17 cellular contexts compared by ENCODE assay signal in the genomic region with DNA sequence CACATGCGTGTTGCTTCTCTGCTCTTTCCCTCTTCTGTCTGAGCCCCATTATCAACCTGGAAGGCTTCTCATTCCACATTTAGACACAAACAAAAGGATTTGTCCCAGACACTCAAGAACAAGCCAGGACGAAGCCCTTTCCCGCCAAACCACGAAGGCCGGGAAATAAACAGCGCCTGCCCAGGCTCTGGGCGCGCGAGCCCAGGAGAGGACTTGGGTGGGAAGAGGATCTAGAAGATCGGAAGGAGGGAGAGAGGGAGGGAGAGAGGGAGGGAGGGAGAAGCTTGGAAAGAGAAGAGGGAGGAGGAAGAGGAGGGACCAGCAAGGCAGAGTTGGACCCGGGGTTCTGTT. TPM values are rescaled to one million over a fixed set of nuclear protein-coding genes. Genes with fewer than 3 reads are reported as not detected.
DNase-seq lines count a peak whose midpoint lies in the region; ATAC-seq and TF ChIP-seq lines count a peak whose summit lies in the region.
"Had no signal": no experiment of that assay in that cellular context is flagged by ENCODE, and none has a peak within 500 bp of the region (broad histone marks: within the 10 kb centered on the region; RNA-seq: fewer than 3 reads in every experiment).

No MANE protein-coding gene starts in this region.

- peak overlapping the region; percentile 82 for H3K4me3 Mint-ChIP-seq in T-helper 2 cell treated with Interferon-gamma antibody and Interleukin-4, amounts not matched to agents 5 μg/mL and 100 μg/mL, for 36 hours
- H3K4me3 Mint-ChIP-seq in H9, result peak overlapping the region; percentile 19 to 94; a peak in 3 of 5 replicates
- H3K4me3 Mint-ChIP-seq in endothelial cell (ENCODE audit: unreplicated experiment), result peak overlapping the region; percentile 90
- no peak overlapping the region for H3K4me3 Mint-ChIP-seq in effector memory CD8-positive, alpha-beta T cell

- H3K23me2 ChIP-seq in H9 (ENCODE audit: insufficient read length, low read depth, low read length, poor library complexity, severe bottlenecking), result peaks cover 25% of the 10 kb centered on the region

- H2BK5ac ChIP-seq in H9 (ENCODE audit: insufficient read length, low read length), result no peak overlapping the region

- H3K36me3 Mint-ChIP-seq in T-helper 2 cell treated with Interferon-gamma antibody and Interleukin-4, amounts not matched to agents 5 μg/mL and 100 μg/mL, for 36 hours (ENCODE audit: low read depth), result peaks cover 5% of the 10 kb centered on the region
- H3K36me3 Mint-ChIP-seq in H9 (ENCODE audit: insufficient read depth in 1 of 3, low read depth in 3 of 3) (peaks cover 0 to 2% (median 0%) of the 10 kb centered on the region in 3 experiments; a peak in 1 of 7 replicates), endothelial cell (ENCODE audit: low read depth, unreplicated experiment) (peaks cover 3% of the 10 kb centered on the region)
- H3K36me3 Mint-ChIP-seq in effector memory CD8-positive, alpha-beta T cell (ENCODE audit: insufficient read depth), result peaks cover 29% of the 10 kb centered on the region

- no peak overlapping the region for H4K5ac ChIP-seq in H9 (ENCODE audit: insufficient read length, low read depth, low read length)

- H2BK120ac ChIP-seq in H9 (ENCODE audit: low read depth, low read length, poor library complexity, severe bottlenecking), result no peak overlapping the region

- no peak overlapping the region for H3K23ac ChIP-seq in H9 (ENCODE audit: insufficient read length, low read depth, low read length)

- no peak overlapping the region for H3K4ac ChIP-seq in H9 (ENCODE audit: low read depth, low read length)

- no peaks in the 10 kb centered on the region for H3K79me2 ChIP-seq in H9 (ENCODE audit: insufficient read depth, low read length)

- no peak overlapping the region for H3T11ph ChIP-seq in H9 (ENCODE audit: low read length)

- peak overlapping the region; percentile 15 for H3K4me3 ChIP-seq in neuron (ENCODE audit: low read length)
- H3K4me3 ChIP-seq: PC-9 had no signal

- TF ChIP-seq CTCF in H9 (conservative IDR thresholded peaks at IDR 0.05) (no peak), endothelial cell (IDR thresholded peaks at IDR 0.05; ENCODE audit: unreplicated experiment) (no peak)

- no peaks in the 10 kb centered on the region for H4K20me1 ChIP-seq in H9 (ENCODE audit: control insufficient read depth, insufficient read depth, insufficient read length)

- H4K8ac ChIP-seq in H9 (replicated peaks; ENCODE audit: insufficient read length, low read depth, low read length), result no peak overlapping the region

- no peak overlapping the region for H3K27ac ChIP-seq in H9 (ENCODE audit: insufficient read length, low read depth, low read length)
- H3K27ac ChIP-seq: neutrophil, PC-9, upper lobe of left lung had no signal

- H2BK12ac ChIP-seq in H9 (ENCODE audit: insufficient read length, low read depth, low read length), result no peak overlapping the region

- no peaks in the 10 kb centered on the region for H3K9me3 ChIP-seq in H9 (ENCODE audit: control insufficient read depth, low read depth, low read length)
- H3K9me3 ChIP-seq in neuron (ENCODE audit: low read length), result peaks cover 5% of the 10 kb centered on the region
- H3K9me3 ChIP-seq: neutrophil, upper lobe of left lung had no signal

- no peak for ATAC-seq in effector memory CD8-positive, alpha-beta T cell (replicated peaks)

- peaks cover 3% of the 10 kb centered on the region; the same call in 1 of the 2 replicates for H3K4me1 ChIP-seq in H9 (ENCODE audit: insufficient read depth, low read length)
- peaks cover 28% of the 10 kb centered on the region for H3K4me1 ChIP-seq in neuron (ENCODE audit: insufficient read depth, low read length)

- no peak overlapping the region for H2BK15ac ChIP-seq in H9 (ENCODE audit: low read depth, low read length)

- no peak overlapping the region for H2BK20ac ChIP-seq in H9 (ENCODE audit: low read depth, low read length, poor library complexity, severe bottlenecking)

- no peak overlapping the region for H4K91ac ChIP-seq in H9 (ENCODE audit: insufficient read length, low read depth, low read length)

- H3K4me2 ChIP-seq in H9 (ENCODE audit: insufficient read depth, insufficient read length, low read length), result peak overlapping the region; percentile 50
- H3K4me2 ChIP-seq: PC-9 had no signal

- no peak overlapping the region for H3K27ac Mint-ChIP-seq in T-helper 2 cell treated with Interferon-gamma antibody and Interleukin-4, amounts not matched to agents 5 μg/mL and 100 μg/mL, for 36 hours
- H3K27ac Mint-ChIP-seq in H9 (no peak overlapping the region), endothelial cell (ENCODE audit: unreplicated experiment) (no peak overlapping the region)
- H3K27ac Mint-ChIP-seq in effector memory CD8-positive, alpha-beta T cell, result no peak overlapping the region

- H3K79me1 ChIP-seq in H9 (ENCODE audit: insufficient read depth, low read depth, low read length, poor library complexity, severe bottlenecking), result no peaks in the 10 kb centered on the region

- no peaks in the 10 kb centered on the region for H3K9me3 Mint-ChIP-seq in T-helper 2 cell treated with Interferon-gamma antibody and Interleukin-4, amounts not matched to agents 5 μg/mL and 100 μg/mL, for 36 hours
- peaks cover 3 to 7% of the 10 kb centered on the region in 2 experiments; a peak in 2 of 5 replicates for H3K9me3 Mint-ChIP-seq in H9
- H3K9me3 Mint-ChIP-seq in endothelial cell (ENCODE audit: unreplicated experiment), result no peaks in the 10 kb centered on the region
- no peaks in the 10 kb centered on the region for H3K9me3 Mint-ChIP-seq in effector memory CD8-positive, alpha-beta T cell

- peaks cover 67% of the 10 kb centered on the region for H3K27me3 ChIP-seq in H9 (ENCODE audit: insufficient read depth, low read length)
- H3K27me3 ChIP-seq in neuron (ENCODE audit: insufficient read depth, low read length), result peaks cover 70% of the 10 kb centered on the region

- WGBS in H9 (ENCODE audit: extremely low coverage, insufficient read length, low lambda C conversion rate), result no CpG with 5 or more reads among the region's 11 CpGs

- H3K14ac ChIP-seq in H9 (ENCODE audit: insufficient read depth, low read length), result no peak overlapping the region; the same call in 1 of the 2 replicates

- H3K18ac ChIP-seq in H9 (ENCODE audit: insufficient read length, low read depth, low read length), result no peak overlapping the region

- H2AFZ ChIP-seq in H9 (ENCODE audit: low read length) (no peak overlapping the region), neuron (ENCODE audit: low read depth, low read length) (no peak overlapping the region)
- H2AFZ ChIP-seq: PC-9 had no signal

- no peaks in the 10 kb centered on the region for H3K36me3 ChIP-seq in neuron (ENCODE audit: insufficient read depth, low read length)
- H3K36me3 ChIP-seq: neutrophil, upper lobe of left lung had no signal

- no peak overlapping the region for H2AK5ac ChIP-seq in H9 (ENCODE audit: insufficient read length, low read length)

- DNase-seq in T-helper 2 cell treated with Interferon-gamma antibody and Interleukin-4, amounts not matched to agents 5 μg/mL and 100 μg/mL, for 36 hours (ENCODE audit: low spot score), result no peak
- DNase-seq in T-helper 2 cell (no peak), H9 (no peak), endothelial cell (ENCODE audit: low spot score) (no peak), NCI-H1092 treated with DMSO at 0.1 percent for 48 hours (lab: John Stamatoyannopoulos, UW) (no peak)
- DNase-seq in effector memory CD8-positive, alpha-beta T cell, result no peak
- no peak for DNase-seq in stimulated activated naive CD4-positive, alpha-beta T cell (lab: John Stamatoyannopoulos, UW)
- DNase-seq: activated CD4-positive, alpha-beta T cell treated with anti-CD3 and anti-CD28 coated beads, Interleukin-2, amount 50 U/mL, for 4 hours; DMS 273 treated with DMSO at 0.1 percent for 48 hours; left cardiac atrium; NCI-H510A; PC-9; upper lobe of left lung had no signal

- H3K4me1 Mint-ChIP-seq in T-helper 2 cell treated with Interferon-gamma antibody and Interleukin-4, amounts not matched to agents 5 μg/mL and 100 μg/mL, for 36 hours (ENCODE audit: low read depth), result peaks cover 24% of the 10 kb centered on the region
- peaks cover 48 to 56% of the 10 kb centered on the region in 2 experiments for H3K4me1 Mint-ChIP-seq in H9
- H3K4me1 Mint-ChIP-seq in endothelial cell (ENCODE audit: unreplicated experiment), result peaks cover 44% of the 10 kb centered on the region
- peaks cover 23 to 26% of the 10 kb centered on the region in 2 donors for H3K4me1 Mint-ChIP-seq in effector memory CD8-positive, alpha-beta T cell (ENCODE audit: low read depth in 2 of 2)

- H3K27me3 Mint-ChIP-seq in T-helper 2 cell treated with Interferon-gamma antibody and Interleukin-4, amounts not matched to agents 5 μg/mL and 100 μg/mL, for 36 hours (ENCODE audit: low read depth), result peaks cover 90% of the 10 kb centered on the region
- peaks cover 98% of the 10 kb centered on the region for H3K27me3 Mint-ChIP-seq in H9 (ENCODE audit: low read depth)
- peaks cover 23% of the 10 kb centered on the region for H3K27me3 Mint-ChIP-seq in endothelial cell (ENCODE audit: unreplicated experiment)
- H3K27me3 Mint-ChIP-seq in effector memory CD8-positive, alpha-beta T cell, result peaks cover 77 to 100% of the 10 kb centered on the region in 2 donors

- no peak overlapping the region for H3K56ac ChIP-seq in H9 (ENCODE audit: insufficient read length, low read depth, low read length)

- H3K9ac ChIP-seq in H9 (ENCODE audit: extremely low read depth, insufficient read length, low read length), result no peak overlapping the region

RNA-seq across cellular contexts. Expression of a gene that starts 6.8 kb away (rescaled TPM):
- total RNA-seq in H9 (2021) (not detected in 2 replicates), endothelial cell (ENCODE audit: unreplicated experiment) (0.31 TPM)
- total RNA-seq: cardiac septum, HT1080, left cardiac atrium, PC-9, upper lobe of left lung had no signal

Comparison
In these comparisons a context has a peak if more than half of its experiments do, and no peak if none do; other contexts are left out.
1. H3K4me3 Mint-ChIP-seq: peak in T-helper 2 cell treated with Interferon-gamma antibody and Interleukin-4, amounts not matched to agents 5 μg/mL and 100 μg/mL, for 36 hours (single experiment), H9 (2 of 2) and endothelial cell (single experiment); none in effector memory CD8-positive, alpha-beta T cell (0 of 2).